ENCODE assay signal across 8 cellular contexts in genomic region chr4:25211721-25212120, GRCh38.
"Had no signal": no experiment of that assay in that cellular context is flagged by ENCODE, and none has a peak within 500 bp of the region (broad histone marks: within the 10 kb centered on the region; RNA-seq: fewer than 3 reads in every experiment).

No MANE protein-coding gene starts in this region.

- H3K27ac ChIP-seq: GM23248 had no signal

- H3K9ac ChIP-seq: GM23248 had no signal

- H3K4me3 ChIP-seq: GM23248, GM23338, HAP-1 had no signal

- H3K36me3 ChIP-seq: HAP-1 had no signal

- H3K4me1 ChIP-seq: HAP-1 had no signal

- H3K4me3 Mint-ChIP-seq: GM23338, H9, HFFc6 had no signal

- DNase-seq: GM23248, GOT3, H7, H9, HCEC 1CT, HFFc6 had no signal

- H3K9me3 ChIP-seq: HAP-1 had no signal

- H3K27ac Mint-ChIP-seq: H9, HFFc6 had no signal

- H3K9me3 Mint-ChIP-seq: HFFc6 had no signal
